18 cellular contexts compared by ENCODE assay signal in the genomic region with DNA sequence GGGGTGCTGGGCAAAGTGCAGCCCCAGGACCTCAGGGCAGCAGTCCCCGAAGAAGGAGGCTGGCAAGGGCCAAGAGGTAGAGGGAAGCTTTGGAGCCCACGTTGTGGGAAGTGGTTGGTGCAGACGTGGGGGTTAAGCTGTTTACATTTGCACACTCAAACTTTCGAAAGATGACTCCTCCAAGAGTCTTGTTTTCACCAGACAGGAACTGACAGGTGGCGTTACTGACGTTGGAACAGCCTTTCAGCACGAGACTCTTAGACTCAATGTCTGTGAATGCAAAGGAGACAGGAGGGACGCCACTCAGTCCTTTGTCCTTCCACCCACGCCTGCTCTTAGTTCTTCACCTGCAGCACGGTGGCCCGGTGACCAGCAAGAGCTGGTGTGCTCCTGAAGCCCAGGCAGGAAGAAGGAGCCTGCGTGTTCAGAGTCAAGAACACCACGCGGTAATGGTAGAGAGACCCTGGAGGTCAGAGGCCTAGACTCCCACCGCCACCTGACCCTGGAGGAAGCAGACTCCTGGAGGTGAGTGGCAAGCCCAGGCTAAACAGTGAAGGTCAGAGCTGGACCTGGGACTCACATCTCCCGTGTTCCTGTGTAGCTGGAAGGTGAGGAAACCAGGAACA. TPM values are rescaled to one million over a fixed set of nuclear protein-coding genes. Genes with fewer than 3 reads are reported as not detected.
"Had no signal": no experiment of that assay in that cellular context is flagged by ENCODE, and none has a peak within 500 bp of the region (broad histone marks: within the 10 kb centered on the region; RNA-seq: fewer than 3 reads in every experiment).

No MANE protein-coding gene starts in this region.

- H3K4me1 ChIP-seq: breast epithelium, tibial nerve had no signal

- H3K27me3 ChIP-seq: breast epithelium, tibial nerve had no signal

- H3K36me3 ChIP-seq: breast epithelium, tibial nerve had no signal

- H3K4me3 ChIP-seq: breast epithelium, tibial nerve had no signal

- H3K27ac ChIP-seq: breast epithelium, tibial nerve had no signal

- DNase-seq: activated CD4-positive, alpha-beta T cell treated with anti-CD3 and anti-CD28 coated beads, Interleukin-2, amount 50 U/mL, for 4 hours; activated gamma-delta T cell treated with Interleukin-2 at 50 U/mL for 16 hours; activated naive CD8-positive, alpha-beta T cell treated with anti-CD3 and anti-CD28 coated beads, Interleukin-2, amount 10 ng/mL, durations not matched to agents 7 days and 5 days; activated T-cell treated with anti-CD3 and anti-CD28 coated beads, Interleukin-2, amount 50 U/mL, for 48 hours; anterior cingulate cortex; dermis blood vessel endothelial cell; hippocampal formation; kidney glomerular epithelial cell; T-helper 2 cell had no signal

- H3K4me1 Mint-ChIP-seq: activated naive CD8-positive, alpha-beta T cell treated with anti-CD3 and anti-CD28 coated beads, Interleukin-2, amount 10 ng/mL, durations not matched to agents 7 days and 5 days had no signal

- H3K4me3 Mint-ChIP-seq: activated naive CD8-positive, alpha-beta T cell treated with anti-CD3 and anti-CD28 coated beads, Interleukin-2, amount 10 ng/mL, durations not matched to agents 7 days and 5 days had no signal

- H3K27ac Mint-ChIP-seq: activated naive CD8-positive, alpha-beta T cell treated with anti-CD3 and anti-CD28 coated beads, Interleukin-2, amount 10 ng/mL, durations not matched to agents 7 days and 5 days had no signal

- H3K36me3 Mint-ChIP-seq: activated naive CD8-positive, alpha-beta T cell treated with anti-CD3 and anti-CD28 coated beads, Interleukin-2, amount 10 ng/mL, durations not matched to agents 7 days and 5 days had no signal

RNA-seq across cellular contexts. Expression of gene LYPD8, which starts 15.9 kb away (rescaled TPM):
- total RNA-seq: activated naive CD8-positive, alpha-beta T cell treated with anti-CD3 and anti-CD28 coated beads, Interleukin-2, amount 10 ng/mL, durations not matched to agents 7 days and 5 days; cerebellum; epithelial cell of proximal tubule; glomerular endothelial cell; liver; myocyte; skeletal muscle tissue; subcutaneous adipose tissue; tibial nerve had no signal
- polyA plus RNA-seq: liver had no signal

RNA-seq across cellular contexts. Expression of gene OR14I1, which starts 37.1 kb away (rescaled TPM):
- total RNA-seq: activated naive CD8-positive, alpha-beta T cell treated with anti-CD3 and anti-CD28 coated beads, Interleukin-2, amount 10 ng/mL, durations not matched to agents 7 days and 5 days; breast epithelium; cerebellum; dermis blood vessel endothelial cell; epithelial cell of proximal tubule; glomerular endothelial cell; liver; myocyte; skeletal muscle tissue; subcutaneous adipose tissue; tibial nerve had no signal
- polyA plus RNA-seq: liver had no signal
